ENCODE assay signal across 24 cellular contexts in the genomic region with DNA sequence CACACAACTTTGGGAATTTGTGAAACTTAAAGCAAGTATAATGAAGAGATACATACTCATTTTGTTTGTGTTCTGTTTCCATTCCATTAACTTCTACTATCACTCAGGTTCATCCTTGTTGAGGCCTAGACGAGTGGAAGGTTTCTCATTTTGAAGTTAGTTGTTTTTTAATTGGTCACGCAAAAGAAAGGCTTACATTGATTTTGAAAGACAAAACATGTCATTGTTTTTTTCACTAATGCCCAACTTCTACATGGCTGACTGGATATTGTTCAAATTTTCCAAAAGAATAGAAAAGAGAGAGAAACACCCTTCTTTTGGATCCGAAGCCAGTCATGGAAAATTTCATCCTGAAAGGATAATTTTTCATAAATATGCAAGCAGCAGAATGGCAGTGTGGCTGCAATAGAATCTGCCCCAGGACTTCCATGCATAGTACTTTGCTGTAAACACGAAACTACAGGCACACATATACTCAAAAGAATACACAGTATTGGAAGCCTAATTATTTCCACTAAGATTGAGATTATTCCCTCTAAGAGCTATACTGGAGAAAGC.
"Had no signal": no experiment of that assay in that cellular context is flagged by ENCODE, and none has a peak within 500 bp of the region (broad histone marks: within the 10 kb centered on the region; RNA-seq: fewer than 3 reads in every experiment).

No MANE protein-coding gene starts in this region.

- H3K4me3 ChIP-seq: esophagus muscularis mucosa, gastroesophageal sphincter, lung, mucosa of descending colon, pancreas, psoas muscle, right lobe of liver, spleen, thyroid gland, upper lobe of right lung, vagina had no signal

- H3K9me3 ChIP-seq: esophagus muscularis mucosa, gastroesophageal sphincter, mucosa of descending colon, pancreas, psoas muscle, right lobe of liver, spleen, thyroid gland, upper lobe of right lung, vagina had no signal

- H3K27me3 ChIP-seq: esophagus muscularis mucosa, gastroesophageal sphincter, pancreas, right lobe of liver, spleen, thyroid gland, upper lobe of right lung, vagina had no signal

- DNase-seq: effector memory CD8-positive, alpha-beta T cell; immature natural killer cell; kidney; left colon; left ventricle myocardium superior; mucosa of descending colon; naive thymus-derived CD8-positive, alpha-beta T cell; pancreas; psoas muscle; retina; right lobe of liver; spleen; stimulated activated CD4-positive, alpha-beta T cell treated with anti-CD3 and anti-CD28 coated beads, Interleukin-15, amount 100 ng/mL, for 24 hours; stimulated activated CD4-positive, alpha-beta T cell treated with anti-CD3 and anti-CD28 coated beads, Interleukin-2, amount 100 ng/mL, for 24 hours; stimulated activated CD4-positive, alpha-beta T cell treated with anti-CD3 and anti-CD28 coated beads, Interleukin-4, amount 100 ng/mL, for 4 hours; stimulated activated naive B cell treated with anti-CD40 and anti-IgM and Interleukin-4, amounts not matched to agents 10 μg/mL and 1 μg/mL and 100 μg/mL, for 72 hours; stimulated activated naive CD8-positive, alpha-beta T cell treated with anti-CD3 and anti-CD28 coated beads, Interleukin-15, amount 100 ng/mL, for 72 hours; thyroid gland; upper lobe of right lung had no signal

- FAIRE-seq: kidney, pancreas had no signal

- H3K27ac ChIP-seq: epithelial cell of prostate, esophagus muscularis mucosa, gastroesophageal sphincter, pancreas, psoas muscle, right lobe of liver, spleen, thyroid gland, upper lobe of right lung, vagina had no signal

- H3K36me3 ChIP-seq: esophagus muscularis mucosa, gastroesophageal sphincter, pancreas, right lobe of liver, spleen, thyroid gland, upper lobe of right lung, vagina had no signal

- ATAC-seq: effector memory CD8-positive, alpha-beta T cell; gastroesophageal sphincter; left colon; left ventricle myocardium superior; mucosa of descending colon; naive thymus-derived CD8-positive, alpha-beta T cell; pancreas; psoas muscle; stimulated activated naive B cell treated with anti-CD40 and anti-IgM and Interleukin-4, amounts not matched to agents 10 μg/mL and 1 μg/mL and 100 μg/mL, for 72 hours; stimulated activated naive CD8-positive, alpha-beta T cell treated with anti-CD3 and anti-CD28 coated beads, Interleukin-15, amount 100 ng/mL, for 72 hours; upper lobe of right lung had no signal
